In genomic region chr18:55405655-55406373, GRCh38 we compare ENCODE assay signal across 1 cellular context.
TF ChIP-seq lines count a peak whose summit lies in the region.

No MANE protein-coding gene starts in this region.

TF ChIP-seq in SK-N-SH, 30 proteins besides CTCF, POLR2A, EP300 and RAD21 (continued from another document):
- TF ChIP-seq MXI1 (IDR thresholded peaks at IDR 0.05; ENCODE audit: low read depth, low read length) (peak; percentile 55), ELF1 (IDR thresholded peaks at IDR 0.05) (no peak), RXRA (IDR thresholded peaks at IDR 0.05; ENCODE audit: borderline replicate concordance, low read depth) (peak; percentile 47; the same call in 1 of the 2 replicates), POLR2AphosphoS5 (IDR thresholded peaks at IDR 0.05; ENCODE audit: low read depth, low read length) (peak; percentile 73; the same call in 1 of the 2 replicates), MAX (IDR thresholded peaks at IDR 0.05; ENCODE audit: low read depth) (peak; percentile 45; the same call in 1 of the 2 replicates), GABPA (IDR thresholded peaks at IDR 0.05; ENCODE audit: low read depth) (no peak), FOXM1 (IDR thresholded peaks at IDR 0.05; ENCODE audit: low read depth) (no peak), NFIC (IDR thresholded peaks at IDR 0.05; ENCODE audit: borderline replicate concordance) (peak; percentile 94), CHD2 (IDR thresholded peaks at IDR 0.05; ENCODE audit: low read length, partially characterized antibody) (peak; percentile 23), EZH2phosphoT487 (IDR thresholded peaks at IDR 0.05; ENCODE audit: borderline replicate concordance, low read depth) (no peak), FOSL2 (IDR thresholded peaks at IDR 0.05; ENCODE audit: borderline replicate concordance, low read depth) (peak; percentile 73; the same call in 1 of the 2 replicates), RCOR1 (IDR thresholded peaks at IDR 0.05; ENCODE audit: low read length) (peak; percentile 65; the same call in 1 of the 2 replicates), RFX5 (IDR thresholded peaks at IDR 0.05; ENCODE audit: low read length) (no peak), SIN3A (IDR thresholded peaks at IDR 0.05; ENCODE audit: borderline replicate concordance, low read depth, low read length) (0 out of 2 replicates have a peak, but pooled peaks have one; percentile 33), TEAD4 (IDR thresholded peaks at IDR 0.05; ENCODE audit: borderline replicate concordance, insufficient read depth) (peak; percentile 55; the same call in 1 of the 2 replicates)
- TF ChIP-seq, protein P1, sequence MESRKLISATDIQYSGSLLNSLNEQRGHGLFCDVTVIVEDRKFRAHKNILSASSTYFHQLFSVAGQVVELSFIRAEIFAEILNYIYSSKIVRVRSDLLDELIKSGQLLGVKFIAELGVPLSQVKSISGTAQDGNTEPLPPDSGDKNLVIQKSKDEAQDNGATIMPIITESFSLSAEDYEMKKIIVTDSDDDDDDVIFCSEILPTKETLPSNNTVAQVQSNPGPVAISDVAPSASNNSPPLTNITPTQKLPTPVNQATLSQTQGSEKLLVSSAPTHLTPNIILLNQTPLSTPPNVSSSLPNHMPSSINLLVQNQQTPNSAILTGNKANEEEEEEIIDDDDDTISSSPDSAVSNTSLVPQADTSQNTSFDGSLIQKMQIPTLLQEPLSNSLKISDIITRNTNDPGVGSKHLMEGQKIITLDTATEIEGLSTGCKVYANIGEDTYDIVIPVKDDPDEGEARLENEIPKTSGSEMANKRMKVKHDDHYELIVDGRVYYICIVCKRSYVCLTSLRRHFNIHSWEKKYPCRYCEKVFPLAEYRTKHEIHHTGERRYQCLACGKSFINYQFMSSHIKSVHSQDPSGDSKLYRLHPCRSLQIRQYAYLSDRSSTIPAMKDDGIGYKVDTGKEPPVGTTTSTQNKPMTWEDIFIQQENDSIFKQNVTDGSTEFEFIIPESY (IDR thresholded peaks at IDR 0.05; ENCODE audit: borderline replicate concordance, low read depth) = 0 out of 2 replicates have a peak, but pooled peaks have one; percentile 25
